Comparison of ENCODE assay signal across 9 cellular contexts in the genomic region with DNA sequence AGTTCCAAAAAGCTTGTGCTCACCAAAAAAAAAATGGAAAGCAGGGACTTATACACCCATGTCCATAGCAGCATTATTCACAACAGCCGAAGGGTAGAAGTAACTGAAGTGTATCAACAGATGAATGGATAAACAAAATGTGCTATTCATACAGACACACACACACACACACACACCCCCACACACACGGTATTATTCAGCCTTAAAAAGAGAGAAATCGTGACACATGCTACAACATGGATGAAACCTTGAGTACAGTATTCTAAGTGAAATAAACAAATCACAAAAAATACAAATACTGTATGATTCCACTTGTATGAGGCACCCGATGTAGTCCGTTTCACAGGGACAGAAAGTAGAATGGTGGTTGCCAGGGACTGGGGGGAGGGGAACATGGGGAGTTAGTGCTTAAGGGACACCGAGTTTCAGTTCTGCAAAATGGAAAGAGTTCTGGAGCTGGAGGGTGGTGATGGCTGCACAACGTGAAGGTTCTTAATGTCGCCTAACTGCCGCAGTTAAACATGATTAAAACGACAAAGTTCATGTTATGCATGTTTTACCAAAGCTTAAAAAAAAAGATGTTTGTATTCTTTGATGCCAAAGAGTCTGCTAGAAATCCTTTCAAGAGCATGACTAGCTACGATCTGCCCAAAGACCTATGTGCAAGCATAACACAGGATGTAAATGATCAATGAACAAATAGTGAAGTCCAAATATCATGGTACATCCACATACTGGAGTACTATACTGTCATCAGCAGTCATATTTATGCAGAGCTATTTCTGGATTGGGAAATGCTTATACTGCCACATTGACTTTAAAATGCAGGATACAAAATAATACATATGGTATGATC. TPM values are rescaled to one million over a fixed set of nuclear protein-coding genes. Genes with fewer than 3 reads are reported as not detected.
DNase-seq lines count a peak whose midpoint lies in the region; ATAC-seq and TF ChIP-seq lines count a peak whose summit lies in the region.
"Had no signal": no experiment of that assay in that cellular context is flagged by ENCODE, and none has a peak within 500 bp of the region (broad histone marks: within the 10 kb centered on the region; RNA-seq: fewer than 3 reads in every experiment).

No MANE protein-coding gene starts in this region.

- H3K9me3 Mint-ChIP-seq in endothelial cell (ENCODE audit: unreplicated experiment), result no peaks in the 10 kb centered on the region

- peaks cover 28% of the 10 kb centered on the region for H3K4me1 Mint-ChIP-seq in endothelial cell (ENCODE audit: unreplicated experiment)

- H3K4me1 ChIP-seq in ascending aorta, result peaks cover 39 to 84% of the 10 kb centered on the region in 2 donors
- peaks cover 71% of the 10 kb centered on the region for H3K4me1 ChIP-seq in skeletal muscle satellite cell (ENCODE audit: control insufficient read depth, insufficient read depth, low read length)

- H3K4me2 ChIP-seq in skeletal muscle satellite cell (ENCODE audit: low read length), result peak overlapping the region; percentile 56

- intact Hi-C loops in ascending aorta (cut with DNase I), result loop anchor here (5.0 to 10.0 kb wide), 3 partner anchors 57 to 513 kb away; a partner anchor contains a TSS

- H3K36me3 Mint-ChIP-seq in endothelial cell (ENCODE audit: low read depth, unreplicated experiment), result no peaks in the 10 kb centered on the region

- H3K36me3 ChIP-seq in ascending aorta, result no peaks in the 10 kb centered on the region
- peaks cover 8% of the 10 kb centered on the region for H3K36me3 ChIP-seq in skeletal muscle satellite cell (ENCODE audit: insufficient read depth, low read length)
- H3K36me3 ChIP-seq: gastrocnemius medialis had no signal

- H3K4me3 ChIP-seq in ascending aorta, result no peak overlapping the region
- no peak overlapping the region for H3K4me3 ChIP-seq in skeletal muscle satellite cell (ENCODE audit: low read length)
- H3K4me3 ChIP-seq: gastrocnemius medialis had no signal

- H3K27ac Mint-ChIP-seq in endothelial cell (ENCODE audit: unreplicated experiment), result no peak overlapping the region

- peak overlapping the region; percentile 85 to 86 for H3K27ac ChIP-seq in ascending aorta

- peak overlapping the region; percentile 75 for H3K9ac ChIP-seq in skeletal muscle satellite cell (ENCODE audit: low read depth, low read length)

- H3K9me3 ChIP-seq in ascending aorta (no peaks in the 10 kb centered on the region), skeletal muscle satellite cell (replicated peaks; ENCODE audit: low read length) (no peaks in the 10 kb centered on the region)
- H3K9me3 ChIP-seq: gastrocnemius medialis had no signal

- H3K27me3 ChIP-seq in ascending aorta, result no peaks in the 10 kb centered on the region
- no peaks in the 10 kb centered on the region for H3K27me3 ChIP-seq in skeletal muscle satellite cell (ENCODE audit: control insufficient read depth, insufficient read depth, low read length)
- H3K27me3 ChIP-seq: gastrocnemius medialis had no signal

- H3K4me3 Mint-ChIP-seq in endothelial cell (ENCODE audit: unreplicated experiment), result no peak overlapping the region

- TF ChIP-seq CTCF in ascending aorta (IDR thresholded peaks at IDR 0.05), result no peak
- no peak for TF ChIP-seq CTCF in endothelial cell (IDR thresholded peaks at IDR 0.05; ENCODE audit: unreplicated experiment)

- DNase-seq in ascending aorta (ENCODE audit: low spot score in 2 of 2), result no peak
- DNase-seq in ureter (ENCODE audit: low spot score), result no peak
- no peak for DNase-seq in NCI-H446 (lab: John Stamatoyannopoulos, UW)
- DNase-seq in endothelial cell (ENCODE audit: low spot score), result no peak
- no peak for DNase-seq in SHP77 treated with DMSO at 0.1 percent for 48 hours (lab: John Stamatoyannopoulos, UW)

- peaks cover 3% of the 10 kb centered on the region for H3K27me3 Mint-ChIP-seq in endothelial cell (ENCODE audit: unreplicated experiment)

- ATAC-seq in GM19463 (IDR thresholded peaks at IDR 0.05; ENCODE audit: unreplicated experiment), result peak; percentile 55
- peak; percentile 84 for ATAC-seq in HG03175 (IDR thresholded peaks at IDR 0.05; ENCODE audit: unreplicated experiment)
- ATAC-seq: gastrocnemius medialis had no signal

RNA-seq across cellular contexts. Expression of a gene that starts 7.2 kb away (rescaled TPM):
- total RNA-seq in ascending aorta (89.8 TPM), ureter (48.7 TPM), endothelial cell (ENCODE audit: unreplicated experiment) (7.5 TPM)
- total RNA-seq in skeletal muscle satellite cell (2012; rRNA removed), result 9.9 and 11.4 TPM in 2 replicates
